ENCODE assay signal across 1 cellular context in genomic region chr2:112584134-112584890, GRCh38.
TF ChIP-seq lines count a peak whose summit lies in the region.

A gene with protein sequence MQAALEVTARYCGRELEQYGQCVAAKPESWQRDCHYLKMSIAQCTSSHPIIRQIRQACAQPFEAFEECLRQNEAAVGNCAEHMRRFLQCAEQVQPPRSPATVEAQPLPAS (plus strand): TSS chr2:112584609. CDS start chr2:112584648, 39 bp downstream.

TF ChIP-seq in GM12878, 131 proteins besides CTCF, POLR2A, EP300 and RAD21 (continued from another document and continues in another):
- TF ChIP-seq NKRF (conservative IDR thresholded peaks at IDR 0.05) (peak; percentile 71), RAD51 (IDR thresholded peaks at IDR 0.05) (no peak), CEBPB (IDR thresholded peaks at IDR 0.05; ENCODE audit: borderline replicate concordance in 1 of 2, low read depth in 2 of 2, low read length in 2 of 2) (peak in 1 of 2 experiments; percentile 83; a peak in 2 of 4 replicates), NFIC (IDR thresholded peaks at IDR 0.05; ENCODE audit: low read depth, low read length) (0 out of 2 replicates have a peak, but pooled peaks have one; percentile 11), KLF5 (IDR thresholded peaks at IDR 0.05; ENCODE audit: partially characterized antibody) (no peak), POLR2AphosphoS2 (IDR thresholded peaks at IDR 0.05; ENCODE audit: low read depth, low read length) (peak; percentile 31; the same call in 1 of the 2 replicates), HCFC1 (IDR thresholded peaks at IDR 0.05; ENCODE audit: low read length) (peak; percentile 85), HDAC6 (IDR thresholded peaks at IDR 0.05; ENCODE audit: unreplicated experiment) (no peak), SIX5 (IDR thresholded peaks at IDR 0.05; ENCODE audit: low read depth, low read length, severe bottlenecking) (peak; percentile 77), MEF2A (IDR thresholded peaks at IDR 0.05; ENCODE audit: insufficient read depth, low read depth, low read length) (0 out of 2 replicates have a peak, but pooled peaks have one; percentile 36), MEF2B (IDR thresholded peaks at IDR 0.05; ENCODE audit: partially characterized antibody, poor library complexity, severe bottlenecking) (peak; percentile 71), JUND (IDR thresholded peaks at IDR 0.05; ENCODE audit: low read depth, low read length) (no peak), MLLT1 (IDR thresholded peaks at IDR 0.05) (peak; percentile 87), ZSCAN29 (IDR thresholded peaks at IDR 0.05) (no peak), TBL1XR1 (IDR thresholded peaks at IDR 0.05; ENCODE audit: low read depth, low read length) (no peak), ZNF384 (IDR thresholded peaks at IDR 0.05; ENCODE audit: borderline replicate concordance, low read depth, low read length) (0 out of 2 replicates have a peak, but pooled peaks have one; percentile 9), ZNF24 (IDR thresholded peaks at IDR 0.05) (no peak), PAX8 (IDR thresholded peaks at IDR 0.05) (no peak), SUPT20H (IDR thresholded peaks at IDR 0.05; ENCODE audit: borderline replicate concordance, control insufficient read depth, low read depth, low read length) (no peak), IKZF2 (IDR thresholded peaks at IDR 0.05) (no peak; a peak in 1 of 4 replicates), CHD2 (IDR thresholded peaks at IDR 0.05; ENCODE audit: borderline replicate concordance, low read depth, low read length) (peak; percentile 30; the same call in 1 of the 2 replicates), MXI1 (IDR thresholded peaks at IDR 0.05; ENCODE audit: low read depth, low read length) (no peak), E2F8 (IDR thresholded peaks at IDR 0.05; ENCODE audit: low read depth, partially characterized antibody) (peak; percentile 82), CHD1 (IDR thresholded peaks at IDR 0.05; ENCODE audit: low read depth, low read length) (no peak), CREM (IDR thresholded peaks at IDR 0.05; ENCODE audit: low read depth) (peak; percentile 89), ESRRA (IDR thresholded peaks at IDR 0.05; ENCODE audit: low read length) (no peak), EED (IDR thresholded peaks at IDR 0.05; ENCODE audit: low read depth) (no peak), SIN3A (IDR thresholded peaks at IDR 0.05; ENCODE audit: low read depth, low read length) (no peak), SPI1 (IDR thresholded peaks at IDR 0.05; ENCODE audit: borderline replicate concordance, insufficient read depth, low read depth, low read length) (peak; percentile 65), CREB1 (IDR thresholded peaks at IDR 0.05; ENCODE audit: low read depth) (peak; percentile 84), RCOR1 (conservative IDR thresholded peaks at IDR 0.05; ENCODE audit: low read depth, low read length) (0 out of 2 replicates have a peak, but pooled peaks have one; percentile 53), FOXM1 (IDR thresholded peaks at IDR 0.05; ENCODE audit: low read depth, low read length) (no peak; the same call in 1 of the 2 replicates), BMI1 (IDR thresholded peaks at IDR 0.05; ENCODE audit: borderline replicate concordance) (peak; percentile 91), RB1 (IDR thresholded peaks at IDR 0.05; ENCODE audit: borderline replicate concordance) (no peak), ZBTB4 (CRISPR knock-in tag; IDR thresholded peaks at IDR 0.05) (no peak), TARDBP (IDR thresholded peaks at IDR 0.05; ENCODE audit: borderline replicate concordance) (peak; percentile 45; the same call in 1 of the 2 replicates), ZBED1 (IDR thresholded peaks at IDR 0.05; ENCODE audit: borderline replicate concordance) (peak; percentile 53; the same call in 1 of the 2 replicates)
- TF ChIP-seq, protein P1, sequence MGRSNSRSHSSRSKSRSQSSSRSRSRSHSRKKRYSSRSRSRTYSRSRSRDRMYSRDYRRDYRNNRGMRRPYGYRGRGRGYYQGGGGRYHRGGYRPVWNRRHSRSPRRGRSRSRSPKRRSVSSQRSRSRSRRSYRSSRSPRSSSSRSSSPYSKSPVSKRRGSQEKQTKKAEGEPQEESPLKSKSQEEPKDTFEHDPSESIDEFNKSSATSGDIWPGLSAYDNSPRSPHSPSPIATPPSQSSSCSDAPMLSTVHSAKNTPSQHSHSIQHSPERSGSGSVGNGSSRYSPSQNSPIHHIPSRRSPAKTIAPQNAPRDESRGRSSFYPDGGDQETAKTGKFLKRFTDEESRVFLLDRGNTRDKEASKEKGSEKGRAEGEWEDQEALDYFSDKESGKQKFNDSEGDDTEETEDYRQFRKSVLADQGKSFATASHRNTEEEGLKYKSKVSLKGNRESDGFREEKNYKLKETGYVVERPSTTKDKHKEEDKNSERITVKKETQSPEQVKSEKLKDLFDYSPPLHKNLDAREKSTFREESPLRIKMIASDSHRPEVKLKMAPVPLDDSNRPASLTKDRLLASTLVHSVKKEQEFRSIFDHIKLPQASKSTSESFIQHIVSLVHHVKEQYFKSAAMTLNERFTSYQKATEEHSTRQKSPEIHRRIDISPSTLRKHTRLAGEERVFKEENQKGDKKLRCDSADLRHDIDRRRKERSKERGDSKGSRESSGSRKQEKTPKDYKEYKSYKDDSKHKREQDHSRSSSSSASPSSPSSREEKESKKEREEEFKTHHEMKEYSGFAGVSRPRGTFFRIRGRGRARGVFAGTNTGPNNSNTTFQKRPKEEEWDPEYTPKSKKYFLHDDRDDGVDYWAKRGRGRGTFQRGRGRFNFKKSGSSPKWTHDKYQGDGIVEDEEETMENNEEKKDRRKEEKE (IDR thresholded peaks at IDR 0.05): no peak
- TF ChIP-seq, protein P2, sequence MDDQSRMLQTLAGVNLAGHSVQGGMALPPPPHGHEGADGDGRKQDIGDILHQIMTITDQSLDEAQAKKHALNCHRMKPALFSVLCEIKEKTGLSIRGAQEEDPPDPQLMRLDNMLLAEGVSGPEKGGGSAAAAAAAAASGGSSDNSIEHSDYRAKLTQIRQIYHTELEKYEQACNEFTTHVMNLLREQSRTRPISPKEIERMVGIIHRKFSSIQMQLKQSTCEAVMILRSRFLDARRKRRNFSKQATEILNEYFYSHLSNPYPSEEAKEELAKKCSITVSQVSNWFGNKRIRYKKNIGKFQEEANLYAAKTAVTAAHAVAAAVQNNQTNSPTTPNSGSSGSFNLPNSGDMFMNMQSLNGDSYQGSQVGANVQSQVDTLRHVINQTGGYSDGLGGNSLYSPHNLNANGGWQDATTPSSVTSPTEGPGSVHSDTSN (IDR thresholded peaks at IDR 0.05; ENCODE audit: insufficient replicate concordance, low read depth, low read length): no peak
- TF ChIP-seq, protein P3, sequence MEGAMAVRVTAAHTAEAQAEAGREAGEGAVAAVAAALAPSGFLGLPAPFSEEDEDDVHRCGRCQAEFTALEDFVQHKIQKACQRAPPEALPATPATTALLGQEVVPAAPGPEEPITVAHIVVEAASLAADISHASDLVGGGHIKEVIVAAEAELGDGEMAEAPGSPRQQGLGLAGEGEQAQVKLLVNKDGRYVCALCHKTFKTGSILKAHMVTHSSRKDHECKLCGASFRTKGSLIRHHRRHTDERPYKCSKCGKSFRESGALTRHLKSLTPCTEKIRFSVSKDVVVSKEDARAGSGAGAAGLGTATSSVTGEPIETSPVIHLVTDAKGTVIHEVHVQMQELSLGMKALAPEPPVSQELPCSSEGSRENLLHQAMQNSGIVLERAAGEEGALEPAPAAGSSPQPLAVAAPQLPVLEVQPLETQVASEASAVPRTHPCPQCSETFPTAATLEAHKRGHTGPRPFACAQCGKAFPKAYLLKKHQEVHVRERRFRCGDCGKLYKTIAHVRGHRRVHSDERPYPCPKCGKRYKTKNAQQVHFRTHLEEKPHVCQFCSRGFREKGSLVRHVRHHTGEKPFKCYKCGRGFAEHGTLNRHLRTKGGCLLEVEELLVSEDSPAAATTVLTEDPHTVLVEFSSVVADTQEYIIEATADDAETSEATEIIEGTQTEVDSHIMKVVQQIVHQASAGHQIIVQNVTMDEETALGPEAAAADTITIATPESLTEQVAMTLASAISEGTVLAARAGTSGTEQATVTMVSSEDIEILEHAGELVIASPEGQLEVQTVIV (IDR thresholded peaks at IDR 0.05; ENCODE audit: borderline replicate concordance, partially characterized antibody): peak; percentile 86
- TF ChIP-seq, protein P4, sequence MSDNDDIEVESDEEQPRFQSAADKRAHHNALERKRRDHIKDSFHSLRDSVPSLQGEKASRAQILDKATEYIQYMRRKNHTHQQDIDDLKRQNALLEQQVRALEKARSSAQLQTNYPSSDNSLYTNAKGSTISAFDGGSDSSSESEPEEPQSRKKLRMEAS (IDR thresholded peaks at IDR 0.05; ENCODE audit: low read depth, low read length): no peak; the same call in none of the 2 replicates
